Comparison of ENCODE assay signal across 8 cellular contexts in genomic region chr9:137070201-137070905, GRCh38. TPM values are rescaled to one million over a fixed set of nuclear protein-coding genes. Genes with fewer than 3 reads are reported as not detected.
A peak's percentile ranks its signal among the peaks of the same experiment; 100 is the strongest.
DNase-seq lines count a peak whose midpoint lies in the region; ATAC-seq and TF ChIP-seq lines count a peak whose summit lies in the region.

SAPCD2 (minus strand) TSS chr9:137070557; CDS start chr9:137070460, 97 bp downstream.

- H3K4me1 ChIP-seq in mesenchymal stem cell (ENCODE audit: control insufficient read depth, insufficient read depth, low read depth, low read length) = peaks cover 16% of the 10 kb centered on the region

- H3K27ac Mint-ChIP-seq in CD4-positive, alpha-beta T cell = peak within 1 kb of the TSS; percentile 24
- peak within 1 kb of the TSS; percentile 65 to 79 for H3K27ac Mint-ChIP-seq in effector memory CD8-positive, alpha-beta T cell

- H3K27ac ChIP-seq in CD4-positive, alpha-beta T cell (ENCODE audit: low read depth, low read length) = no peak within 1 kb of the TSS
- no peak within 1 kb of the TSS for H3K27ac ChIP-seq in mesenchymal stem cell (ENCODE audit: low read length, poor library complexity, severe bottlenecking)

- CTCF ChIA-PET in CD4-positive, alpha-beta T cell (lab: Charles Lee) = interaction anchor here (0.7 to 2.8 kb wide), 6 partner anchors 16 to 166 kb away, joined by 3 to 15 read pairs (median 4); partner anchors contain the start of genes MAN1B1 and NPDC1

- peak; percentile 88 for ATAC-seq in CD4-positive, alpha-beta T cell (ENCODE audit: poor library complexity)
- ATAC-seq in GM19468 (IDR thresholded peaks at IDR 0.05; ENCODE audit: extremely low read depth, unreplicated experiment) = peak; percentile 64
- peak; percentile 91 for ATAC-seq in effector memory CD8-positive, alpha-beta T cell (replicated peaks)

- TF ChIP-seq CTCF in CD4-positive, alpha-beta T cell (IDR thresholded peaks at IDR 0.05) = no peak

- H3K9me3 Mint-ChIP-seq in CD4-positive, alpha-beta T cell = no peaks in the 10 kb centered on the region
- H3K9me3 Mint-ChIP-seq in effector memory CD8-positive, alpha-beta T cell = no peaks in the 10 kb centered on the region

- H3K4me1 Mint-ChIP-seq in CD4-positive, alpha-beta T cell (ENCODE audit: low read depth) = peaks cover 16% of the 10 kb centered on the region
- H3K4me1 Mint-ChIP-seq in effector memory CD8-positive, alpha-beta T cell (ENCODE audit: low read depth in 2 of 2) = peaks cover 10 to 12% of the 10 kb centered on the region in 2 donors

- H2AK5ac ChIP-seq in mesenchymal stem cell (ENCODE audit: low read length, severe bottlenecking) = no peak within 1 kb of the TSS

- DNase-seq in CD4-positive, alpha-beta T cell = peak; percentile 68 to 82 (median 75)
- DNase-seq in HUDEP-2 (lab: John Stamatoyannopoulos, UW; ENCODE audit: unreplicated experiment in 76 of 76) (peak in 72 of 76 experiments; percentile 43 to 90 (median 78)), NOMO-1 treated with DMSO at 0.1 percent for 48 hours (lab: John Stamatoyannopoulos, UW; ENCODE audit: unreplicated experiment) (peak; percentile 99), mesenchymal stem cell (peak; percentile 92)
- peak; percentile 90 for DNase-seq in activated CD8-positive, alpha-beta memory T cell treated with anti-CD3 and anti-CD28 coated beads for 24 hours
- peak; percentile 75 to 80 (median 79) for DNase-seq in effector memory CD8-positive, alpha-beta T cell
- peak; percentile 55 for DNase-seq in stimulated activated CD8-positive, alpha-beta memory T cell treated with anti-CD3 and anti-CD28 coated beads, Interleukin-15, amount 100 ng/mL, for 1 hour (ENCODE audit: low read depth)

- H3K18ac ChIP-seq in mesenchymal stem cell (ENCODE audit: low read depth in 1 of 2, low read length in 2 of 2) = peak within 1 kb of the TSS in 1 of 2 experiments; percentile 27

- peak within 1 kb of the TSS; percentile 14 for H4K91ac ChIP-seq in mesenchymal stem cell (ENCODE audit: low read length)

- peak within 1 kb of the TSS; percentile 85 for H4K8ac ChIP-seq in mesenchymal stem cell (ENCODE audit: low read length)

- peak within 1 kb of the TSS; percentile 10 for H2AFZ ChIP-seq in mesenchymal stem cell (ENCODE audit: low read depth, low read length)

- no peak within 1 kb of the TSS for H3K14ac ChIP-seq in mesenchymal stem cell (ENCODE audit: low read length in 2 of 2)

- H2BK15ac ChIP-seq in mesenchymal stem cell (ENCODE audit: low read depth, poor library complexity, severe bottlenecking) = peak within 1 kb of the TSS; percentile 12

- H3K4me2 ChIP-seq in mesenchymal stem cell (ENCODE audit: low read length, poor library complexity, severe bottlenecking) = peak within 1 kb of the TSS; percentile 86

- intact Hi-C loops in CD4-positive, alpha-beta T cell (cut with DNase I, micrococcal nuclease) = loop anchor here in 1 of 2 experiments (2.0 kb wide), 1 partner anchor 16 kb away; the partner anchor contains the start of gene MAN1B1

- WGBS in mesenchymal stem cell = 0% methylated on average over 30 of the region's 74 CpGs

- H3K4me3 ChIP-seq in mesenchymal stem cell (ENCODE audit: insufficient read depth in 1 of 2, low read depth in 1 of 2, low read length in 2 of 2) = peak within 1 kb of the TSS; percentile 58 to 60

- peaks cover 4% of the 10 kb centered on the region for H3K27me3 Mint-ChIP-seq in CD4-positive, alpha-beta T cell
- peaks cover 0 to 7% of the 10 kb centered on the region in 2 donors for H3K27me3 Mint-ChIP-seq in effector memory CD8-positive, alpha-beta T cell

- no peaks in the 10 kb centered on the region for H3K36me3 Mint-ChIP-seq in CD4-positive, alpha-beta T cell (ENCODE audit: low read depth)
- peaks cover 8% of the 10 kb centered on the region for H3K36me3 Mint-ChIP-seq in effector memory CD8-positive, alpha-beta T cell (ENCODE audit: insufficient read depth)

- no peak within 1 kb of the TSS for H2BK5ac ChIP-seq in mesenchymal stem cell (ENCODE audit: low read depth, low read length, poor library complexity, severe bottlenecking)

- H3K4me3 Mint-ChIP-seq in CD4-positive, alpha-beta T cell = peak within 1 kb of the TSS; percentile 82
- peak within 1 kb of the TSS; percentile 75 to 78 for H3K4me3 Mint-ChIP-seq in effector memory CD8-positive, alpha-beta T cell

- H3K9ac ChIP-seq in mesenchymal stem cell (ENCODE audit: low read length) = no peak within 1 kb of the TSS

- H2BK120ac ChIP-seq in mesenchymal stem cell (ENCODE audit: low read depth, low read length) = no peak within 1 kb of the TSS

- peak within 1 kb of the TSS; percentile 17 to 20 for H2BK12ac ChIP-seq in mesenchymal stem cell (ENCODE audit: low read length in 2 of 2)

- no peaks in the 10 kb centered on the region for H3K79me1 ChIP-seq in mesenchymal stem cell (replicated peaks; ENCODE audit: low read length, poor library complexity, severe bottlenecking)

- H3K23ac ChIP-seq in mesenchymal stem cell (ENCODE audit: low read length in 2 of 2) = peak within 1 kb of the TSS in 1 of 2 experiments; percentile 38

- POLR2A ChIA-PET in CD4-positive, alpha-beta T cell (lab: Charles Lee) = interaction anchor here (0.6 to 5.2 kb wide), 9 partner anchors 16 to 342 kb away, joined by 3 to 62 read pairs (median 4); partner anchors contain the start of genes DPP7, MAN1B1 and TUBB4B

- H3K9me3 ChIP-seq in CD4-positive, alpha-beta T cell (ENCODE audit: control insufficient read depth, low read length) = no peaks in the 10 kb centered on the region
- H3K9me3 ChIP-seq in mesenchymal stem cell (ENCODE audit: control insufficient read depth, low read length) = no peaks in the 10 kb centered on the region

- H3K36me3 ChIP-seq in mesenchymal stem cell (ENCODE audit: control insufficient read depth in 1 of 2, insufficient read depth in 2 of 2, low read depth in 1 of 2, low read length in 2 of 2) = no peaks in the 10 kb centered on the region

- H3K4ac ChIP-seq in mesenchymal stem cell (ENCODE audit: low read depth in 1 of 2, low read length in 2 of 2) = no peak within 1 kb of the TSS

- H3K27me3 ChIP-seq in CD4-positive, alpha-beta T cell (ENCODE audit: control insufficient read depth, insufficient read depth, low read length) = no peaks in the 10 kb centered on the region
- H3K27me3 ChIP-seq in mesenchymal stem cell (ENCODE audit: control insufficient read depth in 1 of 2, insufficient read depth in 1 of 2, low read length in 2 of 2) = peaks cover 0 to 10% of the 10 kb centered on the region in 2 experiments

RNA-seq across cellular contexts. Expression of gene SAPCD2, which starts in this region (rescaled TPM):
- under 1 TPM; 0.17 to 0.19 TPM for total RNA-seq in CD4-positive, alpha-beta T cell
- 1.3 TPM for polyA plus RNA-seq in mesenchymal stem cell (2013, experiment 1 of 2)
- polyA plus RNA-seq in mesenchymal stem cell (2013, experiment 2 of 2) = 1.2 TPM

Comparison
In these comparisons a context has a peak if more than half of its experiments do, and no peak if none do; other contexts are left out.
1. Peak in DNase-seq and ATAC-seq in CD4-positive, alpha-beta T cell; RNA of the gene not detected or under 1 TPM.